ENCODE assay signal across 1 cellular context in genomic region chr2:231648579-231649174, GRCh38.
TF ChIP-seq lines count a peak whose summit lies in the region.

No MANE protein-coding gene starts in this region.

TF ChIP-seq in HepG2, 621 proteins besides CTCF, POLR2A, EP300 and RAD21 (continued from another document):
- TF ChIP-seq ARID5B (CRISPR knock-in tag; IDR thresholded peaks at IDR 0.05) (0 out of 2 replicates have a peak, but pooled peaks have one; percentile 21), ZNF562 (CRISPR knock-in tag; IDR thresholded peaks at IDR 0.05; ENCODE audit: borderline replicate concordance) (no peak), ZFP41 (CRISPR knock-in tag; IDR thresholded peaks at IDR 0.05; ENCODE audit: borderline replicate concordance) (no peak), ZNF597 (CRISPR knock-in tag; IDR thresholded peaks at IDR 0.05) (no peak), KLF15 (CRISPR knock-in tag; IDR thresholded peaks at IDR 0.05; ENCODE audit: borderline replicate concordance) (no peak), ZNF788 (CRISPR knock-in tag; IDR thresholded peaks at IDR 0.05; ENCODE audit: borderline replicate concordance) (peak; percentile 39; the same call in 1 of the 2 replicates), NR3C1 (CRISPR knock-in tag; IDR thresholded peaks at IDR 0.05) (no peak), ZNF687 (CRISPR knock-in tag; IDR thresholded peaks at IDR 0.05) (peak; percentile 43), DR1 (CRISPR knock-in tag; IDR thresholded peaks at IDR 0.05) (no peak), ZNF572 (CRISPR knock-in tag; IDR thresholded peaks at IDR 0.05) (no peak), PLRG1 (conservative IDR thresholded peaks at IDR 0.05) (no peak), ZNF33B (CRISPR knock-in tag; IDR thresholded peaks at IDR 0.05) (no peak), ERF (CRISPR knock-in tag; IDR thresholded peaks at IDR 0.05) (0 out of 2 replicates have a peak, but pooled peaks have one; percentile 26), SAFB2 (CRISPR knock-in tag; IDR thresholded peaks at IDR 0.05; ENCODE audit: borderline replicate concordance, low read depth) (no peak), ZNF20 (CRISPR knock-in tag; IDR thresholded peaks at IDR 0.05) (no peak), TOE1 (CRISPR knock-in tag; IDR thresholded peaks at IDR 0.05) (no peak), ZMYM2 (CRISPR knock-in tag; IDR thresholded peaks at IDR 0.05) (no peak), CC2D1A (CRISPR knock-in tag; IDR thresholded peaks at IDR 0.05) (no peak), KLF12 (CRISPR knock-in tag; IDR thresholded peaks at IDR 0.05; ENCODE audit: borderline replicate concordance) (no peak), ZNF703 (CRISPR knock-in tag; IDR thresholded peaks at IDR 0.05; ENCODE audit: borderline replicate concordance) (no peak), AKAP8 (CRISPR knock-in tag; IDR thresholded peaks at IDR 0.05) (no peak), ZNF709 (CRISPR knock-in tag; IDR thresholded peaks at IDR 0.05) (no peak), SNAPC4 (CRISPR knock-in tag; IDR thresholded peaks at IDR 0.05) (no peak), ZNF839 (CRISPR knock-in tag; IDR thresholded peaks at IDR 0.05; ENCODE audit: borderline replicate concordance) (no peak), ZNF614 (CRISPR knock-in tag; IDR thresholded peaks at IDR 0.05; ENCODE audit: borderline replicate concordance) (no peak), BHLHE40 (IDR thresholded peaks at IDR 0.05; ENCODE audit: low read length) (peak; percentile 10; the same call in 1 of the 2 replicates), DRAP1 (CRISPR knock-in tag; IDR thresholded peaks at IDR 0.05) (peak; percentile 26; the same call in 1 of the 2 replicates), SOX6 (IDR thresholded peaks at IDR 0.05) (no peak), SOX6 (CRISPR knock-in tag; IDR thresholded peaks at IDR 0.05) (0 out of 2 replicates have a peak, but pooled peaks have one; percentile 8), ZNF777 (CRISPR knock-in tag; IDR thresholded peaks at IDR 0.05) (no peak), GABPB1 (CRISPR knock-in tag; IDR thresholded peaks at IDR 0.05) (0 out of 2 replicates have a peak, but pooled peaks have one; percentile 30), SAP130 (CRISPR knock-in tag; IDR thresholded peaks at IDR 0.05; ENCODE audit: low read depth) (no peak; the same call in 1 of the 2 replicates), CCDC6 (CRISPR knock-in tag; IDR thresholded peaks at IDR 0.05) (no peak), SYNCRIP (IDR thresholded peaks at IDR 0.05; ENCODE audit: insufficient read depth, low read depth, low read length) (no peak), MED1 (CRISPR knock-in tag; IDR thresholded peaks at IDR 0.05) (no peak)
